1 cellular context compared by ENCODE assay signal in genomic region chr12:54262403-54262925, GRCh38.
A peak's percentile ranks its signal among the peaks of the same experiment; 100 is the strongest.
TF ChIP-seq lines count a peak whose summit lies in the region.

No MANE protein-coding gene starts in this region.

TF ChIP-seq in K562, 482 proteins besides CTCF, POLR2A, EP300 and RAD21 (continued from another document):
- TF ChIP-seq CEBPG (CRISPR knock-in tag; IDR thresholded peaks at IDR 0.05) (peak; percentile 53), CEBPG (tag; conservative IDR thresholded peaks at IDR 0.05 in 1 of 2, IDR thresholded peaks at IDR 0.05 in 1 of 2) (peak; percentile 80 to 87), CBFA2T3 (IDR thresholded peaks at IDR 0.05) (peak; percentile 65), SMARCA4 (IDR thresholded peaks at IDR 0.05) (peak; percentile 80), UBTF (IDR thresholded peaks at IDR 0.05; ENCODE audit: borderline replicate concordance in 1 of 2, low read depth in 2 of 2, low read length in 2 of 2) (0 out of 4 replicates have a peak, but pooled peaks of 1 of the 2 experiments have one; percentile 32), ATF4 (CRISPR knock-in tag; IDR thresholded peaks at IDR 0.05) (peak; percentile 50; the same call in 1 of the 2 replicates), DPF2 (IDR thresholded peaks at IDR 0.05) (peak; percentile 87), ZNF780A (CRISPR knock-in tag; IDR thresholded peaks at IDR 0.05) (no peak), AFF1 (IDR thresholded peaks at IDR 0.05; ENCODE audit: low read depth in 1 of 2, partially characterized antibody in 2 of 2) (peak in 1 of 2 experiments; percentile 23), ZNF407 (IDR thresholded peaks at IDR 0.05; ENCODE audit: low read depth) (no peak), FOSL1 (tag; conservative IDR thresholded peaks at IDR 0.05) (0 out of 2 replicates have a peak, but pooled peaks have one; percentile 46), ZBTB12 (CRISPR knock-in tag; IDR thresholded peaks at IDR 0.05) (no peak), SMARCE1 (IDR thresholded peaks at IDR 0.05) (peak; percentile 54; the same call in 1 of the 2 replicates), TRIM24 (IDR thresholded peaks at IDR 0.05) (0 out of 4 replicates have a peak, but pooled peaks of 1 of the 2 experiments have one; percentile 31), OTX1 (CRISPR knock-in tag; IDR thresholded peaks at IDR 0.05) (no peak), TBL1XR1 (IDR thresholded peaks at IDR 0.05; ENCODE audit: low read length in 2 of 2) (peak in 1 of 2 experiments; percentile 57; a peak in 1 of 4 replicates), TGIF2 (CRISPR knock-in tag; IDR thresholded peaks at IDR 0.05) (no peak), TEAD4 (IDR thresholded peaks at IDR 0.05; ENCODE audit: low read length) (peak; percentile 87), TEAD4 (CRISPR knock-in tag; IDR thresholded peaks at IDR 0.05; ENCODE audit: borderline replicate concordance) (no peak), NCOR1 (IDR thresholded peaks at IDR 0.05) (peak; percentile 67), SMAD4 (CRISPR knock-in tag; conservative IDR thresholded peaks at IDR 0.05) (peak; percentile 91), LARP7 (IDR thresholded peaks at IDR 0.05) (no peak), ZNF561 (CRISPR knock-in tag; conservative IDR thresholded peaks at IDR 0.05) (no peak), JUND (IDR thresholded peaks at IDR 0.05; ENCODE audit: borderline replicate concordance, low read depth, low read length) (peak; percentile 88), JUND (tag; IDR thresholded peaks at IDR 0.05; ENCODE audit: borderline replicate concordance, low read depth, low read length) (peak; percentile 85), THAP7 (CRISPR knock-in tag; IDR thresholded peaks at IDR 0.05) (no peak), ZBTB7A (IDR thresholded peaks at IDR 0.05; ENCODE audit: borderline replicate concordance, control insufficient read depth, low read depth, low read length) (no peak), HMG20A (CRISPR knock-in tag; conservative IDR thresholded peaks at IDR 0.05) (no peak), NCOA4 (IDR thresholded peaks at IDR 0.05; ENCODE audit: partially characterized antibody) (no peak), ATF7 (IDR thresholded peaks at IDR 0.05) (peak; percentile 97)
